1 cellular context compared by ENCODE assay signal in the genomic region with DNA sequence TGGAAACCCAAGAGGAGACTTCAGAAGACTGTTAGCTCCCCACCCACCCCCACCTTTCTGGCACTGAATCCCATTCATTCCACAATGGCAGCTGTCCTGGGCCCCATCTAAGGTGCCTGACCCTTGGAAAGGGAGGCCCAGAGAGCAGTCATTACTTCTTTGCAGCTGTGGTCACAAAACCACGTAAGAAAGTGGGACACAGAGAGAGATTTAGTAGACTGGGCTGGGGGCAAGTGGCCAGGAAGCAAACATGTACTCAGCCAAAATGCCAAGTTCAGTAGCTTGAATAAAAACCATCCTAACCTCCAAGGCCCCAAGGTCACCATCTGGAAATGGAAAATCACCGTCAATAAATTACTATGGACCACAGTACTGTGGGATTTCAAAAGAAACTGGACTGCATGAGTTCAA.
TF ChIP-seq lines count a peak whose summit lies in the region.

No MANE protein-coding gene starts in this region.

TF ChIP-seq in HepG2, 621 proteins besides CTCF, POLR2A, EP300 and RAD21:
- TF ChIP-seq, protein P1, sequence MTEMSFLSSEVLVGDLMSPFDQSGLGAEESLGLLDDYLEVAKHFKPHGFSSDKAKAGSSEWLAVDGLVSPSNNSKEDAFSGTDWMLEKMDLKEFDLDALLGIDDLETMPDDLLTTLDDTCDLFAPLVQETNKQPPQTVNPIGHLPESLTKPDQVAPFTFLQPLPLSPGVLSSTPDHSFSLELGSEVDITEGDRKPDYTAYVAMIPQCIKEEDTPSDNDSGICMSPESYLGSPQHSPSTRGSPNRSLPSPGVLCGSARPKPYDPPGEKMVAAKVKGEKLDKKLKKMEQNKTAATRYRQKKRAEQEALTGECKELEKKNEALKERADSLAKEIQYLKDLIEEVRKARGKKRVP (CRISPR knock-in tag; IDR thresholded peaks at IDR 0.05) = no peak
TF ChIP-seq in HepG2: peak in this region for 0.
